ENCODE assay signal across 8 cellular contexts in the genomic region with DNA sequence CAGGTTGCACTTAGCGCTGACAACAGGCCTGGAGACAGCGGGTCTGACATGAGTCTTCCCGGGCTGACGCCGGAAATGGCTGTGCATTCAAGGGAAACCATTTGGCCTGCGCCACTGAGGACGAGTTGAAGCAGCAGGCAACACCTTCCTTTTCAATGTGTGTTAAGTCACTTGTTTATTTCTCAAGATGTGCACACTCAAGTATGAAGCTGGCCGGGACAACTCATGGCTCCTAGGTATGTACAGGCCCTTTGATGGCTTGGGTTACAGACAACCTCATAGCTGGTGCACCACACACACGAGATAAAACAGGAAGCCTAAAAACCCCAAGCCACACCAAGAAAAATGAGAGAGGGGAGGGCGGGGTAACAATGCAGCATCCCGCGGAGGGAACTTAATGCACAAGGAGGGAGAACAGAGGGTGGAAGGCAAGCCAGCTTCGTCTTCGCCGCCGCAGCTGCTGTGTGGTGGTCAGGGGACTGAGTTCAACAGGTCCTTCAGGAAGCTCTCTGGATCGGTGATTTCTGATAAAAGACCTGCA.
DNase-seq lines count a peak whose midpoint lies in the region; ATAC-seq and TF ChIP-seq lines count a peak whose summit lies in the region.

No MANE protein-coding gene starts in this region.

- H3K27me3 ChIP-seq in psoas muscle (ENCODE audit: insufficient read depth in 3 of 3, low read length in 2 of 3) (no peaks in the 10 kb centered on the region), upper lobe of right lung (no peaks in the 10 kb centered on the region)

- no peaks in the 10 kb centered on the region for H3K9me3 Mint-ChIP-seq in activated naive CD4-positive, alpha-beta T cell treated with anti-CD3 and anti-CD28 coated beads, Interleukin-2, amount 50 U/mL, for 24 hours

- H3K27me3 Mint-ChIP-seq in activated naive CD4-positive, alpha-beta T cell treated with anti-CD3 and anti-CD28 coated beads, Interleukin-2, amount 50 U/mL, for 24 hours = no peaks in the 10 kb centered on the region

- H3K36me3 ChIP-seq in psoas muscle (ENCODE audit: insufficient read depth in 1 of 2, low read depth in 1 of 2) (peaks cover 11 to 70% of the 10 kb centered on the region in 2 donors), upper lobe of right lung (peaks cover 61% of the 10 kb centered on the region)

- H3K4me1 ChIP-seq in psoas muscle = peaks cover 24% of the 10 kb centered on the region
- H3K4me1 ChIP-seq in upper lobe of right lung = peaks cover 28% of the 10 kb centered on the region

- peak; percentile 69 for DNase-seq in activated gamma-delta T cell treated with Interleukin-2 at 50 U/mL for 16 hours
- no peak for DNase-seq in activated gamma-delta T cell (lab: John Stamatoyannopoulos, UW)
- no peak for DNase-seq in psoas muscle
- no peak for DNase-seq in upper lobe of right lung
- DNase-seq in NCI-H82 treated with DMSO at 0.1 percent for 48 hours (lab: John Stamatoyannopoulos, UW; ENCODE audit: unreplicated experiment) = no peak
- DNase-seq in UCSD-AML1 (lab: John Stamatoyannopoulos, UW; ENCODE audit: unreplicated experiment) = no peak

- intact Hi-C loops in psoas muscle (cut with DNase I) (loop anchor here (2.0 to 10.0 kb wide), 2 partner anchors 46 to 120 kb away; a partner anchor contains a TSS), upper lobe of right lung (cut with DNase I) (no loop called here)

- WGBS in psoas muscle, 3 donors = 78 to 87% (median 81%) methylated on average over 17 of the region's 17 CpGs

- peak overlapping the region; percentile 84 for H3K4me3 Mint-ChIP-seq in activated naive CD4-positive, alpha-beta T cell treated with anti-CD3 and anti-CD28 coated beads, Interleukin-2, amount 50 U/mL, for 24 hours

- no peak overlapping the region for H3K4me3 ChIP-seq in psoas muscle
- no peak overlapping the region for H3K4me3 ChIP-seq in upper lobe of right lung

- H3K27ac ChIP-seq in psoas muscle (peak overlapping the region; percentile 85), upper lobe of right lung (peak overlapping the region; percentile 60)

- peaks cover 14% of the 10 kb centered on the region for H3K36me3 Mint-ChIP-seq in activated naive CD4-positive, alpha-beta T cell treated with anti-CD3 and anti-CD28 coated beads, Interleukin-2, amount 50 U/mL, for 24 hours

- ATAC-seq in psoas muscle (peak in 3 of 4 donors; percentile 5 to 10 (median 9)), upper lobe of right lung (no peak), HG02642 (IDR thresholded peaks at IDR 0.05; ENCODE audit: poor library complexity, unreplicated experiment) (no peak)

- H3K27ac Mint-ChIP-seq in activated naive CD4-positive, alpha-beta T cell treated with anti-CD3 and anti-CD28 coated beads, Interleukin-2, amount 50 U/mL, for 24 hours = peak overlapping the region; percentile 81

- peaks cover 61% of the 10 kb centered on the region for H3K4me1 Mint-ChIP-seq in activated naive CD4-positive, alpha-beta T cell treated with anti-CD3 and anti-CD28 coated beads, Interleukin-2, amount 50 U/mL, for 24 hours

- H3K9me3 ChIP-seq in psoas muscle (no peaks in the 10 kb centered on the region), upper lobe of right lung (no peaks in the 10 kb centered on the region)

- TF ChIP-seq CTCF in psoas muscle (IDR thresholded peaks at IDR 0.05) (no peak), upper lobe of right lung (IDR thresholded peaks at IDR 0.05) (no peak)

Comparison
In these comparisons a context has a peak if more than half of its experiments do, and no peak if none do; other contexts are left out.
1. ATAC-seq: peak in psoas muscle (3 of 4); none in upper lobe of right lung (single experiment) and HG02642 (single experiment).